ENCODE assay signal across 30 cellular contexts in the genomic region with DNA sequence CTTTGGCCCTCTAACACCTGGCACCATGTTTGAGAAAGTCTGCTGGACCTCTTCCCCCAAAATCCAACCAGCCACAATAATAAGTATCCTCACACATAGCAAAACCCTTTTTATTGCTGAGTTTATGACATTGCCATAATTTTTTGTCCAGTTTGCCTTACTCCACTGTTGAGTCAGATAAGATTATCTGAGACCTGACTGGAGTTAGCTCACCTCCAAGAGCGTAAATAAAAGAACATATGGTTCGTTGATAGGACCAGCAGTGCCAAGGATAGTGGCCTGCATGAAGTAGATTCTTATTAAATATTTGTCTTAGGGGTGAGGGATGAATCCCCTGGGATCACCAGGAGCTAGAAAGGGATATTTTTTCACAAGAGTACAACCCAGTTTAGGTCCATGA.
"Had no signal": no experiment of that assay in that cellular context is flagged by ENCODE, and none has a peak within 500 bp of the region (broad histone marks: within the 10 kb centered on the region; RNA-seq: fewer than 3 reads in every experiment).

No MANE protein-coding gene starts in this region.

- ATAC-seq: activated CD4-positive, alpha-beta T cell treated with anti-CD3 and anti-CD28 coated beads for 36 hours; activated CD8-positive, alpha-beta memory T cell treated with anti-CD3 and anti-CD28 coated beads, Interleukin-2, amount 10 ng/mL, durations not matched to agents 7 days and 5 days; activated CD8-positive, alpha-beta T cell treated with anti-CD3 and anti-CD28 coated beads, Interleukin-2, amount 10 ng/mL, durations not matched to agents 7 days and 5 days; activated naive CD4-positive, alpha-beta T cell treated with anti-CD3 and anti-CD28 coated beads, Interleukin-2, amount 50 U/mL, for 72 hours; T-helper 17 cell had no signal

- DNase-seq: activated CD4-positive, alpha-beta memory T cell treated with anti-CD3 and anti-CD28 coated beads for 36 hours; activated CD4-positive, alpha-beta T cell treated with anti-CD3 and anti-CD28 coated beads for 36 hours; activated CD4-positive, alpha-beta T cell treated with anti-CD3 and anti-CD28 coated beads, Interleukin-2, amount 10 ng/mL, durations not matched to agents 24 days and 14 days; activated CD4-positive, CD25-positive, alpha-beta regulatory T cell; activated CD4-positive, CD25-positive, alpha-beta regulatory T cell treated with anti-CD3 and anti-CD28 coated beads, Interleukin-2, amount 50 U/mL, for 72 hours; activated CD8-positive, alpha-beta memory T cell treated with anti-CD3 and anti-CD28 coated beads, Interleukin-2, amount 10 ng/mL, durations not matched to agents 7 days and 5 days; activated CD8-positive, alpha-beta memory T cell treated with anti-CD3 and anti-CD28 coated beads, Interleukin-2, amount 50 U/mL, for 4 hours; activated CD8-positive, alpha-beta T cell treated with anti-CD3 and anti-CD28 coated beads, Interleukin-2, amount 10 ng/mL, durations not matched to agents 7 days and 5 days; activated effector memory CD4-positive, alpha-beta T cell treated with anti-CD3 and anti-CD28 coated beads, Interleukin-2, amount 50 U/mL, for 16 hours; activated naive CD4-positive, alpha-beta T cell treated with anti-CD3 and anti-CD28 coated beads, Interleukin-2, amount 10 ng/mL, durations not matched to agents 7 days and 5 days; activated naive CD8-positive, alpha-beta T cell treated with anti-CD3 and anti-CD28 coated beads, Interleukin-2, amount 10 ng/mL, durations not matched to agents 7 days and 5 days; activated T-cell treated with anti-CD3 and anti-CD28 coated beads, Interleukin-2, amount 50 U/mL, for 1 hour; activated T-cell treated with anti-CD3 and anti-CD28 coated beads, Interleukin-2, amount 50 U/mL, for 48 hours; central memory CD4-positive, alpha-beta T cell; cerebellar nuclear complex; colonic mucosa; effector CD8-positive, alpha-beta T cell; foreskin fibroblast; head of caudate nucleus; T-helper 1 cell; T-helper 17 cell; T1000 had no signal

- H3K27ac ChIP-seq: ascending aorta, breast epithelium, cardiac muscle cell, colonic mucosa, epithelial cell of prostate had no signal

- H3K4me3 ChIP-seq: ascending aorta, breast epithelium, cardiac muscle cell, colonic mucosa had no signal

- H3K4me1 ChIP-seq: ascending aorta, breast epithelium, colonic mucosa had no signal

- H3K36me3 ChIP-seq: ascending aorta, breast epithelium, cardiac muscle cell, colonic mucosa had no signal

- H3K9me3 ChIP-seq: ascending aorta, breast epithelium, colonic mucosa had no signal

- H3K27me3 ChIP-seq: ascending aorta, breast epithelium, cardiac muscle cell, colonic mucosa had no signal

- FAIRE-seq: endometrium, endothelial cell of umbilical vein, frontal cortex had no signal
